In the genomic region with DNA sequence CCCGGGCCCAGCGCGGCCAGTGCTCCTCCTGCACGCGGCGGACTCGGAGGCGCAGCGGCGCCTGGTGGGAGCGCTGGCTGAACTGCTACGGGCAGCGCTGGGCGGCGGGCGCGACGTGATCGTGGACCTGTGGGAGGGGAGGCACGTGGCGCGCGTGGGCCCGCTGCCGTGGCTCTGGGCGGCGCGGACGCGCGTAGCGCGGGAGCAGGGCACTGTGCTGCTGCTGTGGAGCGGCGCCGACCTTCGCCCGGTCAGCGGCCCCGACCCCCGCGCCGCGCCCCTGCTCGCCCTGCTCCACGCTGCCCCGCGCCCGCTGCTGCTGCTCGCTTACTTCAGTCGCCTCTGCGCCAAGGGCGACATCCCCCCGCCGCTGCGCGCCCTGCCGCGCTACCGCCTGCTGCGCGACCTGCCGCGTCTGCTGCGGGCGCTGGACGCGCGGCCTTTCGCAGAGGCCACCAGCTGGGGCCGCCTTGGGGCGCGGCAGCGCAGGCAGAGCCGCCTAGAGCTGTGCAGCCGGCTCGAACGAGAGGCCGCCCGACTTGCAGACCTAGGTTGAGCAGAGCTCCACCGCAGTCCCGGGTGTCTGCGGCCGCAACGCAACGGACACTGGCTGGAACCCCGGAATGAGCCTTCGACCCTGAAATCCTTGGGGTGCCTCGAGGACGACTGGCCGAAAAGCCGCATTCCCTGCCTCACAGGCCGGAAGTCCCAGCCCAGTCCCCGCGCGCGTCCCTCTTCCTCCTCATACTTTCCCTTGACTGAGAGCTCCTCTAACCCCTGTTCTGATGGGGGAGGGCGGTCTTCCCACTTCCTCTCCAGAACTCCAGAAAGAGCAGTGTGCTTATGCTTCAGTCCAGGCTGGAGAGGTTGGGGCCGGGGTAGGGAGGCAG, we compare ENCODE assay signal across 8 cellular contexts. TPM values are rescaled to one million over a fixed set of nuclear protein-coding genes. Genes with fewer than 3 reads are reported as not detected.
A peak's percentile ranks its signal among the peaks of the same experiment; 100 is the strongest.
DNase-seq lines count a peak whose midpoint lies in the region; ATAC-seq, FAIRE-seq and TF ChIP-seq lines count a peak whose summit lies in the region.

No MANE protein-coding gene starts in this region.

- no peak overlapping the region for H3K27ac Mint-ChIP-seq in CD8-positive, alpha-beta T cell
- no peak overlapping the region for H3K27ac Mint-ChIP-seq in GM23338

- CTCF ChIA-PET in CD8-positive, alpha-beta T cell (lab: Charles Lee) = interaction anchor here (4.0 kb wide), 1 partner anchor 17 kb away, joined by 13 read pairs; a partner anchor contains a TSS
- CTCF ChIA-PET in GM12878 (lab: Yijun Ruan, JAX) = interaction anchor here (4.4 kb wide), 1 partner anchor 18 kb away, joined by 31 read pairs; a partner anchor contains a TSS

- WGBS in GM12878 (ENCODE audit: insufficient coverage, insufficient replicate concordance, low lambda C conversion rate, missing lambda C conversion rate) = 11% methylated on average over 71 of the region's 99 CpGs

- POLR2A ChIA-PET in CD8-positive, alpha-beta T cell (lab: Charles Lee) = interaction anchor here (3.6 kb wide), 1 partner anchor 17 kb away, joined by 13 read pairs; a partner anchor contains a TSS
- POLR2A ChIA-PET in GM12878 (lab: Charles Lee) = interaction anchor here (0.6 kb wide), 1 partner anchor 24 kb away, joined by 5 read pairs; no protein-coding TSS in a partner anchor

- DNase-seq in CD8-positive, alpha-beta T cell = peak in 1 of 7 experiments; percentile 36
- peak; percentile 81 for DNase-seq in GM23338 (ENCODE audit: low spot score)
- DNase-seq in GM12878 (ENCODE audit: low read depth, low spot score) = no peak
- peak; percentile 87 for DNase-seq in sciatic nerve (ENCODE audit: low spot score)

- TF ChIP-seq CTCF in CD8-positive, alpha-beta T cell (IDR thresholded peaks at IDR 0.05) = no peak
- peak in 1 of 2 experiments; percentile 25; a peak in 1 of 4 replicates for TF ChIP-seq CTCF in GM23338 (conservative IDR thresholded peaks at IDR 0.05; ENCODE audit: low read depth in 2 of 2)
- no peak for TF ChIP-seq CTCF in OCI-LY3 (IDR thresholded peaks at IDR 0.05; ENCODE audit: low read depth, low read length)
- TF ChIP-seq CTCF in GM12878 (IDR thresholded peaks at IDR 0.05 in 2 of 3, conservative IDR thresholded peaks at IDR 0.05 in 1 of 3; ENCODE audit: control insufficient read depth in 2 of 3, extremely low read depth in 1 of 3, insufficient read depth in 1 of 3, low read depth in 3 of 3, low read length in 3 of 3) = peak in 1 of 3 experiments; percentile 45; a peak in 3 of 6 replicates

- no peak for FAIRE-seq in GM12878 (lab: Jason Lieb, UNC)

- 0 out of 2 replicates have a peak, but pooled peaks cover 4% of the 10 kb centered on the region for H3K9me2 ChIP-seq in GM23338 (ENCODE audit: insufficient read depth)

- H3K9ac ChIP-seq in OCI-LY3 (ENCODE audit: low read length) (peak overlapping the region; percentile 71), GM12878 (ENCODE audit: control insufficient read depth, insufficient read depth, low read length) (no peak overlapping the region; the same call in 1 of the 2 replicates)

- peaks cover 16% of the 10 kb centered on the region for H3K4me1 Mint-ChIP-seq in CD8-positive, alpha-beta T cell (ENCODE audit: low read depth)
- H3K4me1 Mint-ChIP-seq in GM23338 = peaks cover 16% of the 10 kb centered on the region

- TF ChIP-seq POLR2A in GM12878 (IDR thresholded peaks at IDR 0.05; ENCODE audit: low read depth, low read length) = no peak

- TF ChIP-seq RAD21 in GM12878 (IDR thresholded peaks at IDR 0.05; ENCODE audit: insufficient read depth, low read depth, low read length) = no peak

- H3K79me2 ChIP-seq in GM23338 (replicated peaks; ENCODE audit: insufficient read depth) (no peaks in the 10 kb centered on the region), OCI-LY3 (ENCODE audit: low read length) (no peaks in the 10 kb centered on the region), GM12878 (ENCODE audit: control insufficient read depth, insufficient read depth, low read length) (no peaks in the 10 kb centered on the region)

- H3K27me3 ChIP-seq in CD8-positive, alpha-beta T cell (ENCODE audit: insufficient read depth, low read length) = no peaks in the 10 kb centered on the region
- H3K27me3 ChIP-seq in GM23338 (ENCODE audit: insufficient read depth) (peaks cover 12% of the 10 kb centered on the region; the same call in 1 of the 2 replicates), OCI-LY3 (ENCODE audit: low read depth, low read length) (no peaks in the 10 kb centered on the region), GM12878 (replicated peaks in 1 of 2; ENCODE audit: control insufficient read depth in 2 of 2, insufficient read depth in 2 of 2, low read length in 1 of 2) (peaks cover 0 to 2% of the 10 kb centered on the region in 2 experiments; a peak in 1 of 4 replicates)

- intact Hi-C loops in CD8-positive, alpha-beta T cell (cut with DNase I, micrococcal nuclease) = loop anchor here in 1 of 2 experiments (2.0 kb wide), 1 partner anchor 17 kb away; a partner anchor contains a TSS
- intact Hi-C loops in GM12878 (cut with micrococcal nuclease; ENCODE audit: unreplicated experiment) = no loop called here
- intact Hi-C loops in sciatic nerve (cut with DNase I) = loop anchor here (10.0 kb wide), 1 partner anchor 71 kb away; a partner anchor contains a TSS

- no TSS peak for BruUV-seq in GM12878 (replicated peaks; lab: Mats Ljungman, UMichigan)

- H4K20me1 ChIP-seq in GM23338 (replicated peaks; ENCODE audit: insufficient read depth) = no peaks in the 10 kb centered on the region
- no peaks in the 10 kb centered on the region for H4K20me1 ChIP-seq in OCI-LY3 (ENCODE audit: insufficient read depth, low read length)
- no peaks in the 10 kb centered on the region for H4K20me1 ChIP-seq in GM12878 (ENCODE audit: control insufficient read depth, insufficient read depth)

- H3K4me3 ChIP-seq in CD8-positive, alpha-beta T cell (ENCODE audit: low read depth, low read length) = peak overlapping the region; percentile 56
- H3K4me3 ChIP-seq in GM23338 = peak overlapping the region; percentile 72
- H3K4me3 ChIP-seq in OCI-LY3 (ENCODE audit: low read length) = peak overlapping the region; percentile 87
- peak overlapping the region; percentile 54 for H3K4me3 ChIP-seq in GM12878
- peak overlapping the region; percentile 58 for H3K4me3 ChIP-seq in iPS-11a (ENCODE audit: low read depth, low read length)

- H3K36me3 ChIP-seq in CD8-positive, alpha-beta T cell (ENCODE audit: insufficient read depth, low read length) = no peaks in the 10 kb centered on the region
- H3K36me3 ChIP-seq in GM23338 (ENCODE audit: insufficient read depth) (no peaks in the 10 kb centered on the region), OCI-LY3 (replicated peaks; ENCODE audit: low read depth, low read length) (no peaks in the 10 kb centered on the region), GM12878 (ENCODE audit: control insufficient read depth in 2 of 2, insufficient read depth in 2 of 2, low read length in 1 of 2) (no peaks in the 10 kb centered on the region)

- peak overlapping the region; percentile 81 for H3K4me3 Mint-ChIP-seq in CD8-positive, alpha-beta T cell
- H3K4me3 Mint-ChIP-seq in GM23338 = peak overlapping the region; percentile 77

- SMC1A ChIA-PET in GM12878 (lab: Charles Lee; ENCODE audit: uncharacterized antibody, unreplicated experiment) = interaction anchor here (0.5 to 0.6 kb wide), 2 partner anchors 16 to 24 kb away, joined by 3 read pairs; no protein-coding TSS in a partner anchor

- no peak for TF ChIP-seq EP300 in GM12878 (IDR thresholded peaks at IDR 0.05; ENCODE audit: borderline replicate concordance in 1 of 2, control insufficient read depth in 1 of 2, low read depth in 2 of 2, low read length in 2 of 2)

- H3K9me3 Mint-ChIP-seq in CD8-positive, alpha-beta T cell = no peaks in the 10 kb centered on the region
- H3K9me3 Mint-ChIP-seq in GM23338 = peaks cover 16% of the 10 kb centered on the region

- in situ Hi-C loops in GM12878 (cut with MboI) = no loop called here

- peaks cover 13% of the 10 kb centered on the region for H3K4me1 ChIP-seq in CD8-positive, alpha-beta T cell (ENCODE audit: insufficient read depth, low read length)
- H3K4me1 ChIP-seq in GM23338 (ENCODE audit: insufficient read depth) (peaks cover 17% of the 10 kb centered on the region), OCI-LY3 (ENCODE audit: low read length) (peaks cover 16% of the 10 kb centered on the region), GM12878 (ENCODE audit: control insufficient read depth, insufficient read depth, low read length) (peaks cover 10% of the 10 kb centered on the region)

- peak; percentile 45 for ATAC-seq in CD8-positive, alpha-beta T cell
- ATAC-seq in GM23338 (peak; percentile 32), GM12878 (peak; percentile 79), sciatic nerve (peak; percentile 65), HG03460 (IDR thresholded peaks at IDR 0.05; ENCODE audit: unreplicated experiment) (no peak), GM21576 (IDR thresholded peaks at IDR 0.05; ENCODE audit: unreplicated experiment) (no peak)

- RAD21 ChIA-PET in GM12878 (lab: Charles Lee; ENCODE audit: unreplicated experiment) = interaction anchor here (1.2 kb wide), 1 partner anchor 18 kb away, joined by 5 read pairs; a partner anchor contains a TSS

- H3K27ac ChIP-seq in CD8-positive, alpha-beta T cell (ENCODE audit: low read depth, low read length) = no peak overlapping the region
- H3K27ac ChIP-seq in GM23338 (ENCODE audit: low read depth) (no peak overlapping the region), OCI-LY3 (ENCODE audit: low read length) (no peak overlapping the region), GM12878 (ENCODE audit: control insufficient read depth, insufficient read depth) (no peak overlapping the region)

- H3F3A ChIP-seq in GM23338 (replicated peaks; ENCODE audit: low read depth) = 0 out of 2 replicates have a peak, but pooled peaks cover 5% of the 10 kb centered on the region

- H3K27me3 Mint-ChIP-seq in CD8-positive, alpha-beta T cell (ENCODE audit: low read depth) = peaks cover 16% of the 10 kb centered on the region
- peaks cover 7% of the 10 kb centered on the region for H3K27me3 Mint-ChIP-seq in GM23338 (ENCODE audit: insufficient read depth, low read depth, poor library complexity)

- H3K36me3 Mint-ChIP-seq in CD8-positive, alpha-beta T cell = peaks cover 2% of the 10 kb centered on the region
- H3K36me3 Mint-ChIP-seq in GM23338 (ENCODE audit: low read depth) = peaks cover 17% of the 10 kb centered on the region

- H2AFZ ChIP-seq in GM23338 (peak overlapping the region; percentile 86), OCI-LY3 (ENCODE audit: low read depth, low read length) (peak overlapping the region; percentile 84), GM12878 (ENCODE audit: control insufficient read depth, low read depth, low read length) (peak overlapping the region; percentile 81)

- no peaks in the 10 kb centered on the region for H3K9me3 ChIP-seq in CD8-positive, alpha-beta T cell (ENCODE audit: low read length)
- H3K9me3 ChIP-seq in OCI-LY3 (ENCODE audit: insufficient read depth, low read length) (no peaks in the 10 kb centered on the region), GM12878 (replicated peaks; ENCODE audit: control insufficient read depth, insufficient read depth, low read length) (no peaks in the 10 kb centered on the region)

- peak overlapping the region; percentile 91 for H3K4me2 ChIP-seq in GM23338
- peak overlapping the region; percentile 98 for H3K4me2 ChIP-seq in OCI-LY3 (ENCODE audit: low read length)
- peak overlapping the region; percentile 98 for H3K4me2 ChIP-seq in GM12878 (ENCODE audit: control insufficient read depth, insufficient read depth)

RNA-seq across cellular contexts. Expression of a gene that starts 1.4 kb away (rescaled TPM):
- under 1 TPM; 0.71 to 0.83 TPM for total RNA-seq in CD8-positive, alpha-beta T cell
- total RNA-seq in GM23338 (2014; rRNA removed; shearing (Covaris generic)) = 12.6 and 15.0 TPM in 2 replicates
- polyA plus RNA-seq in GM23338 (2016; fragmentation: Nextera tagmentation; extraction: Ambion mirVana) (8.4 and 10.2 TPM in 2 replicates), GM12878 (2011; rRNA removed) (0.11 TPM in 1 of 2 replicates, not detected in the other), GM12878 (2014; fragmentation: Illumina TruSeq; extraction: Trizol) (0.07 TPM in 1 of 2 replicates, not detected in the other), GM12878 (2014; fragmentation: Nextera tagmentation; extraction: Ambion mirVana) (not detected), GM12878 (2014; rRNA removed) (0.29 TPM in 2 replicates), GM12878 (2016; fragmentation: Nextera tagmentation; extraction: Ambion mirVana) (1 to 10 TPM; 3.9 to 4.4 TPM)
- total RNA-seq in GM12878 (2013; cell fraction: nucleolus; rRNA removed) = 0.71 and 3.2 TPM in 2 replicates
- total RNA-seq in GM12878 (2014; rRNA removed) (0.34 and 0.44 TPM in 2 replicates), GM12878 (2014; rRNA removed; fragmentation: Illumina TruSeq; extraction: Trizol) (not detected in 2 replicates), GM12878 (2021) (0.37 and 0.44 TPM in 2 replicates), sciatic nerve (33.2 TPM)
- 0.14 TPM for polyA plus RNA-seq in GM12878 (2011; ENCODE audit: low read depth)
- polyA plus RNA-seq in GM12878 (2011; cell fraction: cytosol; rRNA removed) = 0.03 and 0.08 TPM in 2 replicates
- polyA plus RNA-seq in GM12878 (2011; cell fraction: nucleus; rRNA removed) = 0.50 and 0.82 TPM in 2 replicates
- 0.35 and 0.97 TPM in 2 replicates for polyA plus RNA-seq in GM12878 (2012)
- not detected in 2 replicates for polyA minus RNA-seq in GM12878 (2011; rRNA and poly(A)+ RNA removed)
- not detected in 2 replicates for polyA minus RNA-seq in GM12878 (2011; cell fraction: cytosol; rRNA and poly(A)+ RNA removed)
- 0.36 and 0.38 TPM in 2 replicates for polyA minus RNA-seq in GM12878 (2011; cell fraction: nucleus; rRNA and poly(A)+ RNA removed)

RNA-seq across cellular contexts. Expression of a gene that starts 12.8 kb away (rescaled TPM):
- total RNA-seq in CD8-positive, alpha-beta T cell = 1 to 10 TPM; 2.5 to 3.1 TPM
- total RNA-seq in GM23338 (2014; rRNA removed; shearing (Covaris generic)) = 3.4 and 4.3 TPM in 2 replicates
- 1.0 and 1.1 TPM in 2 replicates for polyA plus RNA-seq in GM23338 (2016; fragmentation: Nextera tagmentation; extraction: Ambion mirVana)
- 0.69 TPM in 1 of 2 replicates, not detected in the other for total RNA-seq in GM12878 (2013; cell fraction: nucleolus; rRNA removed)
- 0.05 and 0.17 TPM in 2 replicates for total RNA-seq in GM12878 (2014; rRNA removed)
- 0.04 and 0.46 TPM in 2 replicates for total RNA-seq in GM12878 (2014; rRNA removed; fragmentation: Illumina TruSeq; extraction: Trizol)
- 0.37 and 0.51 TPM in 2 replicates for total RNA-seq in GM12878 (2021)
- polyA plus RNA-seq in GM12878 (2011; ENCODE audit: low read depth) = 0.12 TPM
- 0.18 and 0.29 TPM in 2 replicates for polyA plus RNA-seq in GM12878 (2011; rRNA removed)
- 0.06 and 0.22 TPM in 2 replicates for polyA plus RNA-seq in GM12878 (2011; cell fraction: cytosol; rRNA removed)
- polyA plus RNA-seq in GM12878 (2011; cell fraction: nucleus; rRNA removed) = 0.99 TPM in 2 replicates
- polyA plus RNA-seq in GM12878 (2012) = 0.17 and 0.39 TPM in 2 replicates
- 0.06 and 0.13 TPM in 2 replicates for polyA plus RNA-seq in GM12878 (2014; fragmentation: Illumina TruSeq; extraction: Trizol)
- polyA plus RNA-seq in GM12878 (2014; fragmentation: Nextera tagmentation; extraction: Ambion mirVana) = under 1 TPM in 1 of 2 experiments, not detected in 1; 0.05 TPM
- 0.04 and 0.08 TPM in 2 replicates for polyA plus RNA-seq in GM12878 (2014; rRNA removed)
- under 1 TPM in 1 of 2 experiments, not detected in 1; 0.21 TPM for polyA plus RNA-seq in GM12878 (2016; fragmentation: Nextera tagmentation; extraction: Ambion mirVana)
- polyA minus RNA-seq in GM12878 (2011; rRNA and poly(A)+ RNA removed) = not detected in 2 replicates
- polyA minus RNA-seq in GM12878 (2011; cell fraction: cytosol; rRNA and poly(A)+ RNA removed) = not detected in 2 replicates
- polyA minus RNA-seq in GM12878 (2011; cell fraction: nucleus; rRNA and poly(A)+ RNA removed) = 0.12 and 0.77 TPM in 2 replicates
- 5.3 TPM for total RNA-seq in sciatic nerve

RNA-seq across cellular contexts. Expression of a gene that starts 18.1 kb away (rescaled TPM):
- 10 to 100 TPM in 1 of 2 experiments, 1 to 10 TPM in 1; 6.3 to 10.7 TPM for total RNA-seq in CD8-positive, alpha-beta T cell
- total RNA-seq in GM23338 (2014; rRNA removed; shearing (Covaris generic)) = 8.4 and 11.5 TPM in 2 replicates
- polyA plus RNA-seq in GM23338 (2016; fragmentation: Nextera tagmentation; extraction: Ambion mirVana) (13.1 and 14.3 TPM in 2 replicates), GM12878 (2011; rRNA removed) (11.3 and 15.9 TPM in 2 replicates), GM12878 (2014; fragmentation: Illumina TruSeq; extraction: Trizol) (2.6 and 6.2 TPM in 2 replicates), GM12878 (2014; fragmentation: Nextera tagmentation; extraction: Ambion mirVana) (1 to 10 TPM; 1.3 to 2.3 TPM), GM12878 (2014; rRNA removed) (12.3 and 12.7 TPM in 2 replicates), GM12878 (2016; fragmentation: Nextera tagmentation; extraction: Ambion mirVana) (10 to 100 TPM; 14.2 TPM)
- total RNA-seq in GM12878 (2013; cell fraction: nucleolus; rRNA removed) = 72.6 and 98.4 TPM in 2 replicates
- total RNA-seq in GM12878 (2014; rRNA removed) (7.6 and 9.4 TPM in 2 replicates), GM12878 (2014; rRNA removed; fragmentation: Illumina TruSeq; extraction: Trizol) (7.3 and 7.6 TPM in 2 replicates), GM12878 (2021) (8.2 and 8.4 TPM in 2 replicates), sciatic nerve (36.5 TPM)
- 6.6 TPM for polyA plus RNA-seq in GM12878 (2011; ENCODE audit: low read depth)
- 15.1 and 24.0 TPM in 2 replicates for polyA plus RNA-seq in GM12878 (2011; cell fraction: cytosol; rRNA removed)
- 84.1 and 85.5 TPM in 2 replicates for polyA plus RNA-seq in GM12878 (2011; cell fraction: nucleus; rRNA removed)
- polyA plus RNA-seq in GM12878 (2012) = 11.7 and 20.2 TPM in 2 replicates
- 13.2 and 23.0 TPM in 2 replicates for polyA minus RNA-seq in GM12878 (2011; rRNA and poly(A)+ RNA removed)
- 4.0 and 5.2 TPM in 2 replicates for polyA minus RNA-seq in GM12878 (2011; cell fraction: cytosol; rRNA and poly(A)+ RNA removed)
- 9.7 and 14.5 TPM in 2 replicates for polyA minus RNA-seq in GM12878 (2011; cell fraction: nucleus; rRNA and poly(A)+ RNA removed)

RNA-seq across cellular contexts. Expression of a gene that starts 25.1 kb away (rescaled TPM):
- total RNA-seq in CD8-positive, alpha-beta T cell = 10 to 100 TPM; 13.4 to 14.5 TPM
- total RNA-seq in GM23338 (2014; rRNA removed; shearing (Covaris generic)) = 22.5 and 23.7 TPM in 2 replicates
- polyA plus RNA-seq in GM23338 (2016; fragmentation: Nextera tagmentation; extraction: Ambion mirVana) = 27.9 and 32.0 TPM in 2 replicates
- total RNA-seq in GM12878 (2013; cell fraction: nucleolus; rRNA removed) = 19.1 and 20.9 TPM in 2 replicates
- total RNA-seq in GM12878 (2014; rRNA removed) = 35.2 and 36.9 TPM in 2 replicates
- 23.3 and 23.4 TPM in 2 replicates for total RNA-seq in GM12878 (2014; rRNA removed; fragmentation: Illumina TruSeq; extraction: Trizol)
- 35.5 and 35.6 TPM in 2 replicates for total RNA-seq in GM12878 (2021)
- 39.3 TPM for polyA plus RNA-seq in GM12878 (2011; ENCODE audit: low read depth)
- 29.5 and 40.7 TPM in 2 replicates for polyA plus RNA-seq in GM12878 (2011; rRNA removed)
- polyA plus RNA-seq in GM12878 (2011; cell fraction: cytosol; rRNA removed) = 43.5 and 46.7 TPM in 2 replicates
- polyA plus RNA-seq in GM12878 (2011; cell fraction: nucleus; rRNA removed) = 17.3 and 19.7 TPM in 2 replicates
- 40.5 and 45.4 TPM in 2 replicates for polyA plus RNA-seq in GM12878 (2012)
- polyA plus RNA-seq in GM12878 (2014; fragmentation: Illumina TruSeq; extraction: Trizol) = 34.1 and 38.8 TPM in 2 replicates
- polyA plus RNA-seq in GM12878 (2014; fragmentation: Nextera tagmentation; extraction: Ambion mirVana) = 10 to 100 TPM; 26.2 to 28.6 TPM
- 37.3 and 38.1 TPM in 2 replicates for polyA plus RNA-seq in GM12878 (2014; rRNA removed)
- polyA plus RNA-seq in GM12878 (2016; fragmentation: Nextera tagmentation; extraction: Ambion mirVana) = 10 to 100 TPM; 53.6 to 56.0 TPM
- 44.5 and 53.7 TPM in 2 replicates for polyA minus RNA-seq in GM12878 (2011; rRNA and poly(A)+ RNA removed)
- 14.7 TPM in 2 replicates for polyA minus RNA-seq in GM12878 (2011; cell fraction: cytosol; rRNA and poly(A)+ RNA removed)
- polyA minus RNA-seq in GM12878 (2011; cell fraction: nucleus; rRNA and poly(A)+ RNA removed) = 13.5 and 17.0 TPM in 2 replicates
- 19.7 TPM for total RNA-seq in sciatic nerve

RNA-seq across cellular contexts. Expression of a gene that starts 35.4 kb away (rescaled TPM):
- total RNA-seq in CD8-positive, alpha-beta T cell = not detected
- total RNA-seq in GM23338 (2014; rRNA removed; shearing (Covaris generic)) = not detected in 2 replicates
- polyA plus RNA-seq in GM23338 (2016; fragmentation: Nextera tagmentation; extraction: Ambion mirVana) (not detected in 2 replicates), GM12878 (2011; rRNA removed) (0.35 and 0.49 TPM in 2 replicates), GM12878 (2014; fragmentation: Illumina TruSeq; extraction: Trizol) (0.10 TPM in 1 of 2 replicates, not detected in the other), GM12878 (2014; fragmentation: Nextera tagmentation; extraction: Ambion mirVana) (not detected), GM12878 (2014; rRNA removed) (not detected in 2 replicates), GM12878 (2016; fragmentation: Nextera tagmentation; extraction: Ambion mirVana) (not detected)
- not detected in 2 replicates for total RNA-seq in GM12878 (2013; cell fraction: nucleolus; rRNA removed)
- total RNA-seq in GM12878 (2014; rRNA removed) (not detected in 2 replicates), GM12878 (2014; rRNA removed; fragmentation: Illumina TruSeq; extraction: Trizol) (not detected in 2 replicates), GM12878 (2021) (not detected in 2 replicates), sciatic nerve (13.6 TPM)
- not detected for polyA plus RNA-seq in GM12878 (2011; ENCODE audit: low read depth)
- 0.67 and 0.82 TPM in 2 replicates for polyA plus RNA-seq in GM12878 (2011; cell fraction: cytosol; rRNA removed)
- polyA plus RNA-seq in GM12878 (2011; cell fraction: nucleus; rRNA removed) = 0.25 and 0.48 TPM in 2 replicates
- polyA plus RNA-seq in GM12878 (2012) = 0.11 TPM in 1 of 2 replicates, not detected in the other
- polyA minus RNA-seq in GM12878 (2011; rRNA and poly(A)+ RNA removed) = 0.22 and 0.93 TPM in 2 replicates
- polyA minus RNA-seq in GM12878 (2011; cell fraction: cytosol; rRNA and poly(A)+ RNA removed) = not detected in 2 replicates
- polyA minus RNA-seq in GM12878 (2011; cell fraction: nucleus; rRNA and poly(A)+ RNA removed) = not detected in 2 replicates

Comparison
In these comparisons a context has a peak if more than half of its experiments do, and no peak if none do; other contexts are left out.
1. ATAC-seq: peak in CD8-positive, alpha-beta T cell (single experiment), GM23338 (single experiment), GM12878 (single experiment) and sciatic nerve (single experiment); none in HG03460 (single experiment) and GM21576 (single experiment).
2. Peak in every context shown above with its lines, with median percentiles within 50 percentile points of each other: H3K4me3 ChIP-seq, H2AFZ ChIP-seq and H3K4me2 ChIP-seq.